In genomic region chr6:26305097-26305841, GRCh38 we compare ENCODE assay signal across 8 cellular contexts. TPM values are rescaled to one million over a fixed set of nuclear protein-coding genes. Genes with fewer than 3 reads are reported as not detected.
DNase-seq lines count a peak whose midpoint lies in the region; ATAC-seq, FAIRE-seq and TF ChIP-seq lines count a peak whose summit lies in the region.

No MANE protein-coding gene starts in this region.

- no peak overlapping the region for H3K4me3 ChIP-seq in Caco-2 (ENCODE audit: low read depth, low read length)
- peak overlapping the region; percentile 53 for H3K4me3 ChIP-seq in HFF-Myc (replicated peaks; ENCODE audit: low read depth, low read length)
- peak overlapping the region in 2 of 4 donors; percentile 6 to 14 for H3K4me3 ChIP-seq in pancreas

- H3K4me1 Mint-ChIP-seq in Caco-2 (ENCODE audit: low read depth, unreplicated experiment): peaks cover 10% of the 10 kb centered on the region
- peaks cover 49% of the 10 kb centered on the region for H3K4me1 Mint-ChIP-seq in activated naive CD8-positive, alpha-beta T cell (ENCODE audit: low read depth)

- H3K4me3 Mint-ChIP-seq in Caco-2 (ENCODE audit: unreplicated experiment): no peak overlapping the region
- peak overlapping the region; percentile 86 for H3K4me3 Mint-ChIP-seq in activated naive CD8-positive, alpha-beta T cell

- no peak for TF ChIP-seq CTCF in Caco-2 (IDR thresholded peaks at IDR 0.05; ENCODE audit: insufficient read depth in 1 of 2, low read depth in 1 of 2, low read length in 1 of 2, severe bottlenecking in 1 of 2, unreplicated experiment in 1 of 2)
- TF ChIP-seq CTCF in HFF-Myc (IDR thresholded peaks at IDR 0.05; ENCODE audit: low read depth, low read length, missing control alignments): no peak
- TF ChIP-seq CTCF in pancreas (IDR thresholded peaks at IDR 0.05): no peak

- no peaks in the 10 kb centered on the region for H3K9me3 Mint-ChIP-seq in Caco-2 (ENCODE audit: unreplicated experiment)
- no peaks in the 10 kb centered on the region for H3K9me3 Mint-ChIP-seq in activated naive CD8-positive, alpha-beta T cell (ENCODE audit: low read depth)

- POLR2A ChIA-PET in Caco-2 (lab: Charles Lee): no interaction called here

- H3K4me1 ChIP-seq in Caco-2 (peaks cover 9% of the 10 kb centered on the region), pancreas (no peaks in the 10 kb centered on the region)

- no peaks in the 10 kb centered on the region for H3K27me3 Mint-ChIP-seq in Caco-2 (ENCODE audit: insufficient read depth, unreplicated experiment)
- H3K27me3 Mint-ChIP-seq in activated naive CD8-positive, alpha-beta T cell: no peaks in the 10 kb centered on the region

- H3K27ac Mint-ChIP-seq in Caco-2 (ENCODE audit: unreplicated experiment): peak overlapping the region; percentile 39
- H3K27ac Mint-ChIP-seq in activated naive CD8-positive, alpha-beta T cell: peak overlapping the region; percentile 93

- intact Hi-C loops in Caco-2 (cut with micrococcal nuclease; ENCODE audit: unreplicated experiment): no loop called here
- intact Hi-C loops in pancreas (cut with DNase I): no loop called here

- no peaks in the 10 kb centered on the region for H3K9me3 ChIP-seq in Caco-2
- H3K9me3 ChIP-seq in pancreas: no peaks in the 10 kb centered on the region

- WGBS in pancreas, 2 donors: 11 to 15% methylated on average over 22 of the region's 22 CpGs

- DNase-seq in Caco-2: peak; percentile 48 to 64
- peak; percentile 77 for DNase-seq in HFF-Myc (ENCODE audit: extremely low read depth, low read depth)
- peak; percentile 96 for DNase-seq in OCI-M1 (lab: John Stamatoyannopoulos, UW)
- peak; percentile 84 for DNase-seq in glomerular visceral epithelial cell (ENCODE audit: extremely low spot score)
- DNase-seq in pancreas: peak in 3 of 6 donors; percentile 46 to 58 (median 55)

- no peak for FAIRE-seq in pancreas (lab: Jason Lieb, UNC)

- ATAC-seq in pancreas (peak; percentile 77 to 92 (median 87)), HG02763 (IDR thresholded peaks at IDR 0.05; ENCODE audit: unreplicated experiment) (no peak), GM18909 (IDR thresholded peaks at IDR 0.05; ENCODE audit: poor library complexity, unreplicated experiment) (no peak)

- CTCF ChIA-PET in Caco-2 (lab: Charles Lee): no interaction called here

- no peaks in the 10 kb centered on the region for H3K27me3 ChIP-seq in Caco-2 (replicated peaks; ENCODE audit: control insufficient read depth, insufficient read depth, low read length)
- H3K27me3 ChIP-seq in pancreas: peaks cover 0 to 5% (median 0%) of the 10 kb centered on the region in 4 donors

- H3K36me3 ChIP-seq in Caco-2 (ENCODE audit: control insufficient read depth, insufficient read depth, low read length): no peaks in the 10 kb centered on the region
- no peaks in the 10 kb centered on the region for H3K36me3 ChIP-seq in pancreas

- no TSS peak for BruUV-seq in Caco-2 (replicated peaks; lab: Mats Ljungman, UMichigan)

- peak overlapping the region in 2 of 4 donors; percentile 29 to 50 for H3K27ac ChIP-seq in pancreas

- H3K36me3 Mint-ChIP-seq in Caco-2 (ENCODE audit: insufficient read depth, unreplicated experiment): peaks cover 11% of the 10 kb centered on the region
- H3K36me3 Mint-ChIP-seq in activated naive CD8-positive, alpha-beta T cell: no peaks in the 10 kb centered on the region

RNA-seq across cellular contexts. Expression of gene BTN3A2, which starts 59.7 kb away (rescaled TPM):
- 2.4 and 2.5 TPM in 2 replicates for total RNA-seq in Caco-2 (2022)
- total RNA-seq in pancreas: 10 to 100 TPM in 4 of 6 donors, 1 to 10 TPM in 2; 2.5 to 45.7 (median 10.6) TPM
- polyA plus RNA-seq in pancreas: 1 to 10 TPM; 5.9 to 8.1 TPM

Comparison
In these comparisons a context has a peak if more than half of its experiments do, and no peak if none do; other contexts are left out.
1. ATAC-seq: peak in pancreas (4 of 4); none in HG02763 (single experiment) and GM18909 (single experiment).